9 cellular contexts compared by ENCODE assay signal in the genomic region with DNA sequence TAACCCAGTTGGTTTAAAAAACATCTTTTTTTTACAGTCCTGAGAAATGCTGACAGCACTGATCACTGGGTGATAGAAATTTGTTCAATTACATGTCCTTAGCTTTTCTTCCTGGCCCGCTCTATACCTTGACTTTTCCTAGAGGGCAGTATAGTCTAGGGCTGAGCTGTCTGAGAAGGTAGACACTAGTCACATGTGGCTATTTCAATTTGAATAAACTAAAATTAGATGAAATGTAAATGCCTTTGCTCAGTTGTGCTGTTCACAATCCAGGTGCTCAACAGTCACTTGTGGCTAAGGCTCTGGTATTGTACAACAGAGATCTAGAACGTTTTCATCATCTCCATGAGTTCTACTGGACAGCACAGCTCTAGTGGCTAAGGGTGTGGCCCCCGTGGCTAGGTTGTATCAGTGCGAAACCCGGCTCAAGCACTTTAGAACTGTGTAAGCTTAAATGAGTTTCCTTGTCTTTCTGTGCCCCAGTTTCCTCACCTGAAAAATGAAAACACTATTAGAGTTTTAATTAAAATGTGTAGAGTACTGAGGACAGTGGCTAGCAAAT.
DNase-seq lines count a peak whose midpoint lies in the region; ATAC-seq and TF ChIP-seq lines count a peak whose summit lies in the region.
"Had no signal": no experiment of that assay in that cellular context is flagged by ENCODE, and none has a peak within 500 bp of the region (broad histone marks: within the 10 kb centered on the region; RNA-seq: fewer than 3 reads in every experiment).

No MANE protein-coding gene starts in this region.

- H3K36me3 Mint-ChIP-seq in osteocyte (ENCODE audit: unreplicated experiment) = no peaks in the 10 kb centered on the region
- no peaks in the 10 kb centered on the region for H3K36me3 Mint-ChIP-seq in activated naive CD4-positive, alpha-beta T cell treated with anti-CD3 and anti-CD28 coated beads for 36 hours (ENCODE audit: low read depth)

- H3K4me1 Mint-ChIP-seq in osteocyte (ENCODE audit: unreplicated experiment) = no peaks in the 10 kb centered on the region
- H3K4me1 Mint-ChIP-seq in activated naive CD4-positive, alpha-beta T cell treated with anti-CD3 and anti-CD28 coated beads for 36 hours (ENCODE audit: low read depth) = no peaks in the 10 kb centered on the region

- no peaks in the 10 kb centered on the region for H3K9me3 Mint-ChIP-seq in osteocyte (ENCODE audit: unreplicated experiment)
- H3K9me3 Mint-ChIP-seq in activated naive CD4-positive, alpha-beta T cell treated with anti-CD3 and anti-CD28 coated beads for 36 hours = no peaks in the 10 kb centered on the region

- CTCF ChIA-PET in activated naive CD4-positive, alpha-beta T cell treated with anti-CD3 and anti-CD28 coated beads for 36 hours (lab: Charles Lee) = interaction anchor here (0.5 to 1.3 kb wide), 2 partner anchors 384 to 387 kb away, joined by 3 to 6 read pairs; no protein-coding TSS in a partner anchor

- intact Hi-C loops in activated naive CD4-positive, alpha-beta T cell treated with anti-CD3 and anti-CD28 coated beads for 36 hours (cut with micrococcal nuclease) = no loop called here

- no peak overlapping the region for H3K27ac Mint-ChIP-seq in osteocyte (ENCODE audit: unreplicated experiment)
- no peak overlapping the region for H3K27ac Mint-ChIP-seq in activated naive CD4-positive, alpha-beta T cell treated with anti-CD3 and anti-CD28 coated beads for 36 hours

- H3K27me3 Mint-ChIP-seq in osteocyte (ENCODE audit: unreplicated experiment) = peaks cover 18% of the 10 kb centered on the region
- peaks cover 2% of the 10 kb centered on the region for H3K27me3 Mint-ChIP-seq in activated naive CD4-positive, alpha-beta T cell treated with anti-CD3 and anti-CD28 coated beads for 36 hours (ENCODE audit: low read depth)

- DNase-seq in NCI-H82 (lab: John Stamatoyannopoulos, UW) (peak; percentile 5), NCI-H82 treated with DMSO at 0.1 percent for 48 hours (lab: John Stamatoyannopoulos, UW; ENCODE audit: unreplicated experiment) (no peak), MV-4-11 (lab: John Stamatoyannopoulos, UW) (peak; percentile 5), osteocyte (ENCODE audit: extremely low spot score, unreplicated experiment) (no peak), mucosa of gallbladder (ENCODE audit: low spot score) (no peak)
- no peak for DNase-seq in activated naive CD4-positive, alpha-beta T cell treated with anti-CD3 and anti-CD28 coated beads for 36 hours
- DNase-seq: NCI-H1105 treated with DMSO at 0.1 percent for 48 hours had no signal

- no peak overlapping the region for H3K4me3 Mint-ChIP-seq in osteocyte (ENCODE audit: unreplicated experiment)
- H3K4me3 Mint-ChIP-seq in activated naive CD4-positive, alpha-beta T cell treated with anti-CD3 and anti-CD28 coated beads for 36 hours = no peak overlapping the region

- peak; percentile 18 for TF ChIP-seq CTCF in osteocyte (IDR thresholded peaks at IDR 0.05)

- ATAC-seq in HG02610 (IDR thresholded peaks at IDR 0.05; ENCODE audit: unreplicated experiment) (peak; percentile 84), HG03108 (IDR thresholded peaks at IDR 0.05; ENCODE audit: unreplicated experiment) (no peak)

Comparison
In these comparisons a context has a peak if more than half of its experiments do, and no peak if none do; other contexts are left out.
1. DNase-seq: peak in NCI-H82 (single experiment) and MV-4-11 (single experiment); none in NCI-H82 treated with DMSO at 0.1 percent for 48 hours (single experiment), osteocyte (single experiment), mucosa of gallbladder (single experiment) and activated naive CD4-positive, alpha-beta T cell treated with anti-CD3 and anti-CD28 coated beads for 36 hours (single experiment).